Comparison of ENCODE assay signal across 8 cellular contexts in genomic region chr14:70027785-70028428, GRCh38.
DNase-seq lines count a peak whose midpoint lies in the region; ATAC-seq and TF ChIP-seq lines count a peak whose summit lies in the region.

No MANE protein-coding gene starts in this region.

- POLR2A ChIA-PET in CD8-positive, alpha-beta memory T cell (lab: Charles Lee), result no interaction called here
- POLR2A ChIA-PET in HCT116 (lab: Charles Lee), result interaction anchor here (1.3 kb wide), 1 partner anchor 150 kb away, joined by 3 read pairs; no protein-coding TSS in a partner anchor

- H3K4me2 ChIP-seq in HCT116 (ENCODE audit: low read length), result no peak overlapping the region
- H3K4me2 ChIP-seq in OCI-LY1 (ENCODE audit: low read length), result no peak overlapping the region

- TF ChIP-seq CTCF in HCT116 (IDR thresholded peaks at IDR 0.05 in 2 of 3, conservative IDR thresholded peaks at IDR 0.05 in 1 of 3; ENCODE audit: borderline replicate concordance in 1 of 3, insufficient read depth in 1 of 3, low read depth in 2 of 3, low read length in 2 of 3) (peak; percentile 82 to 96 (median 92)), OCI-LY1 (IDR thresholded peaks at IDR 0.05; ENCODE audit: low read length) (peak; percentile 90), foreskin keratinocyte (conservative IDR thresholded peaks at IDR 0.05) (peak; percentile 92), osteocyte (IDR thresholded peaks at IDR 0.05) (peak; percentile 79), type B pancreatic cell (conservative IDR thresholded peaks at IDR 0.05) (peak; percentile 96)

- no peaks in the 10 kb centered on the region for H3K79me2 ChIP-seq in HCT116 (ENCODE audit: insufficient read depth, low read length)
- H3K79me2 ChIP-seq in OCI-LY1 (ENCODE audit: insufficient read depth, low read length), result no peaks in the 10 kb centered on the region

- no peaks in the 10 kb centered on the region for H3K36me3 Mint-ChIP-seq in CD8-positive, alpha-beta memory T cell
- H3K36me3 Mint-ChIP-seq in activated T-helper 17 cell treated with anti-CD3 and anti-CD28 coated beads, Interleukin-2, amount 50 U/mL, for 72 hours (ENCODE audit: low read depth), result no peaks in the 10 kb centered on the region
- H3K36me3 Mint-ChIP-seq in osteocyte (ENCODE audit: unreplicated experiment) (no peaks in the 10 kb centered on the region), type B pancreatic cell (no peaks in the 10 kb centered on the region)

- intact Hi-C loops in HCT116 (cut with micrococcal nuclease), result loop anchor here (1.0 to 5.0 kb wide), 4 partner anchors 151 to 441 kb away; no protein-coding TSS in a partner anchor

- H3K27ac ChIP-seq in CD8-positive, alpha-beta memory T cell (ENCODE audit: low read depth, low read length), result no peak overlapping the region
- H3K27ac ChIP-seq in HCT116 (ENCODE audit: low read depth, low read length), result no peak overlapping the region
- no peak overlapping the region for H3K27ac ChIP-seq in OCI-LY1 (ENCODE audit: low read depth, low read length, poor library complexity, severe bottlenecking)
- no peak overlapping the region for H3K27ac ChIP-seq in foreskin keratinocyte

- H4K20me1 ChIP-seq in HCT116 (ENCODE audit: insufficient read depth) (no peaks in the 10 kb centered on the region), OCI-LY1 (ENCODE audit: insufficient read depth, low read length) (no peaks in the 10 kb centered on the region)

- no peaks in the 10 kb centered on the region for H3K9me3 ChIP-seq in CD8-positive, alpha-beta memory T cell (ENCODE audit: low read length)
- H3K9me3 ChIP-seq in HCT116 (ENCODE audit: control insufficient read depth in 1 of 2, insufficient read depth in 1 of 2, low read depth in 1 of 2, low read length in 2 of 2), result no peaks in the 10 kb centered on the region
- no peaks in the 10 kb centered on the region for H3K9me3 ChIP-seq in OCI-LY1 (ENCODE audit: low read length)

- H3K4me3 ChIP-seq in CD8-positive, alpha-beta memory T cell (ENCODE audit: low read length), result no peak overlapping the region
- H3K4me3 ChIP-seq in HCT116 (replicated peaks in 1 of 2; ENCODE audit: low read depth in 1 of 2, low read length in 2 of 2) (no peak overlapping the region), OCI-LY1 (ENCODE audit: low read depth, low read length, poor library complexity, severe bottlenecking) (no peak overlapping the region)

- ATAC-seq in HCT116 (peak; percentile 91), foreskin keratinocyte (peak; percentile 56), HG03439 (IDR thresholded peaks at IDR 0.05; ENCODE audit: unreplicated experiment) (no peak)
- ATAC-seq in activated T-helper 17 cell treated with anti-CD3 and anti-CD28 coated beads, Interleukin-2, amount 50 U/mL, for 72 hours (replicated peaks), result peak; percentile 43

- H3K4me3 Mint-ChIP-seq in CD8-positive, alpha-beta memory T cell, result no peak overlapping the region
- no peak overlapping the region for H3K4me3 Mint-ChIP-seq in activated T-helper 17 cell treated with anti-CD3 and anti-CD28 coated beads, Interleukin-2, amount 50 U/mL, for 72 hours
- H3K4me3 Mint-ChIP-seq in osteocyte (ENCODE audit: unreplicated experiment), result no peak overlapping the region
- no peak overlapping the region for H3K4me3 Mint-ChIP-seq in type B pancreatic cell

- H3K9ac ChIP-seq in HCT116 (ENCODE audit: low read length) (no peak overlapping the region), OCI-LY1 (ENCODE audit: low read length) (no peak overlapping the region)

- BruUV-seq in HCT116 (replicated peaks; lab: Mats Ljungman, UMichigan), result no TSS peak

- RAD21 ChIA-PET in HCT116 (lab: Charles Lee; ENCODE audit: low non-redundant PET in 1 of 2, low total read pairs in 2 of 2, uncharacterized antibody in 2 of 2, unreplicated experiment in 2 of 2), result interaction anchor here (0.7 to 1.5 kb wide), 9 partner anchors 45 to 297 kb away, joined by 3 to 22 read pairs (median 4); no protein-coding TSS in a partner anchor

- no peak for TF ChIP-seq POLR2A in HCT116 (IDR thresholded peaks at IDR 0.05; ENCODE audit: borderline replicate concordance, extremely low read depth, insufficient read depth, insufficient read length)

- H3K27ac Mint-ChIP-seq in CD8-positive, alpha-beta memory T cell, result peak overlapping the region in 1 of 8 donors; percentile 89
- H3K27ac Mint-ChIP-seq in activated T-helper 17 cell treated with anti-CD3 and anti-CD28 coated beads, Interleukin-2, amount 50 U/mL, for 72 hours, result no peak overlapping the region
- H3K27ac Mint-ChIP-seq in osteocyte (ENCODE audit: unreplicated experiment), result no peak overlapping the region
- no peak overlapping the region for H3K27ac Mint-ChIP-seq in type B pancreatic cell

- H3K27me3 ChIP-seq in CD8-positive, alpha-beta memory T cell (ENCODE audit: insufficient read depth, low read length, poor library complexity, severe bottlenecking), result no peaks in the 10 kb centered on the region
- H3K27me3 ChIP-seq in HCT116 (ENCODE audit: insufficient read depth, low read length) (peaks cover 3% of the 10 kb centered on the region; the same call in 1 of the 2 replicates), OCI-LY1 (ENCODE audit: insufficient read depth, low read length) (no peaks in the 10 kb centered on the region; the same call in 1 of the 2 replicates), foreskin keratinocyte (no peaks in the 10 kb centered on the region)

- CTCF ChIA-PET in CD8-positive, alpha-beta memory T cell (lab: Charles Lee), result interaction anchor here (0.6 to 1.5 kb wide), 5 partner anchors 11 to 210 kb away, joined by 3 to 8 read pairs (median 4); no protein-coding TSS in a partner anchor
- CTCF ChIA-PET in HCT116 (lab: Charles Lee), result interaction anchor here (0.6 to 2.4 kb wide), 17 partner anchors 8 to 553 kb away, joined by 3 to 63 read pairs (median 5); no protein-coding TSS in a partner anchor

- TF ChIP-seq RAD21 in HCT116 (IDR thresholded peaks at IDR 0.05; ENCODE audit: low read depth), result peak; percentile 94

- peaks cover 2 to 8% of the 10 kb centered on the region in 2 donors for H3K27me3 Mint-ChIP-seq in CD8-positive, alpha-beta memory T cell
- peaks cover 3% of the 10 kb centered on the region for H3K27me3 Mint-ChIP-seq in activated T-helper 17 cell treated with anti-CD3 and anti-CD28 coated beads, Interleukin-2, amount 50 U/mL, for 72 hours
- H3K27me3 Mint-ChIP-seq in osteocyte (ENCODE audit: unreplicated experiment), result no peaks in the 10 kb centered on the region
- H3K27me3 Mint-ChIP-seq in type B pancreatic cell, result no peaks in the 10 kb centered on the region

- H3K9me3 Mint-ChIP-seq in CD8-positive, alpha-beta memory T cell, result no peaks in the 10 kb centered on the region
- no peaks in the 10 kb centered on the region for H3K9me3 Mint-ChIP-seq in activated T-helper 17 cell treated with anti-CD3 and anti-CD28 coated beads, Interleukin-2, amount 50 U/mL, for 72 hours
- no peaks in the 10 kb centered on the region for H3K9me3 Mint-ChIP-seq in osteocyte (ENCODE audit: unreplicated experiment)
- no peaks in the 10 kb centered on the region for H3K9me3 Mint-ChIP-seq in type B pancreatic cell

- H3K36me3 ChIP-seq in CD8-positive, alpha-beta memory T cell (ENCODE audit: insufficient read depth, low read length), result no peaks in the 10 kb centered on the region
- no peaks in the 10 kb centered on the region for H3K36me3 ChIP-seq in HCT116 (ENCODE audit: control insufficient read depth in 1 of 2, insufficient read depth in 2 of 2, low read length in 2 of 2)
- no peaks in the 10 kb centered on the region for H3K36me3 ChIP-seq in OCI-LY1 (ENCODE audit: insufficient read depth, low read length)

- H2AFZ ChIP-seq in HCT116 (ENCODE audit: low read depth, low read length, poor library complexity, severe bottlenecking), result no peak overlapping the region
- no peak overlapping the region for H2AFZ ChIP-seq in OCI-LY1 (ENCODE audit: low read length)

- no peaks in the 10 kb centered on the region for H3K4me1 ChIP-seq in CD8-positive, alpha-beta memory T cell (ENCODE audit: insufficient read depth, low read length)
- H3K4me1 ChIP-seq in HCT116 (ENCODE audit: control insufficient read depth in 1 of 2, insufficient read depth in 2 of 2, low read length in 2 of 2) (peaks cover 7 to 8% of the 10 kb centered on the region in 2 experiments; a peak in 3 of 4 replicates), OCI-LY1 (ENCODE audit: insufficient read depth, low read length, severe bottlenecking) (no peaks in the 10 kb centered on the region), foreskin keratinocyte (peaks cover 7% of the 10 kb centered on the region)

- H3F3A ChIP-seq in OCI-LY1 (ENCODE audit: insufficient read depth, low read length), result no peaks in the 10 kb centered on the region

- peaks cover 0 to 4% (median 0%) of the 10 kb centered on the region in 3 donors for H3K4me1 Mint-ChIP-seq in CD8-positive, alpha-beta memory T cell
- H3K4me1 Mint-ChIP-seq in activated T-helper 17 cell treated with anti-CD3 and anti-CD28 coated beads, Interleukin-2, amount 50 U/mL, for 72 hours, result no peaks in the 10 kb centered on the region
- H3K4me1 Mint-ChIP-seq in osteocyte (ENCODE audit: unreplicated experiment), result no peaks in the 10 kb centered on the region
- no peaks in the 10 kb centered on the region for H3K4me1 Mint-ChIP-seq in type B pancreatic cell (ENCODE audit: unreplicated experiment)

- H3K9me2 ChIP-seq in HCT116 (ENCODE audit: insufficient read depth), result no peaks in the 10 kb centered on the region
- no peaks in the 10 kb centered on the region for H3K9me2 ChIP-seq in OCI-LY1 (ENCODE audit: low read depth, low read length)

- DNase-seq in CD8-positive, alpha-beta memory T cell, result peak in 4 of 5 donors; percentile 19 to 31 (median 21)
- DNase-seq in HCT116 (ENCODE audit: low read depth, low spot score) (peak; percentile 10), foreskin keratinocyte (no peak), osteocyte (ENCODE audit: extremely low spot score, unreplicated experiment) (peak; percentile 90), type B pancreatic cell (ENCODE audit: extremely low spot score, unreplicated experiment) (peak; percentile 86)

TF ChIP-seq in HCT116, 20 proteins besides CTCF, POLR2A, EP300 and RAD21 (continues in another document):
- TF ChIP-seq EZH2 (IDR thresholded peaks at IDR 0.05) (no peak), CBX3 (IDR thresholded peaks at IDR 0.05; ENCODE audit: low read depth) (no peak)

Comparison
In these comparisons a context has a peak if more than half of its experiments do, and no peak if none do; other contexts are left out.
1. DNase-seq: peak in CD8-positive, alpha-beta memory T cell (4 of 5), HCT116 (single experiment), osteocyte (single experiment) and type B pancreatic cell (single experiment); none in foreskin keratinocyte (0 of 2).
2. Peak in every context shown above with its lines, with median percentiles within 50 percentile points of each other: CTCF ChIP-seq.